Comparison of ENCODE assay signal across 1 cellular context in genomic region chr19:51799311-51799997, GRCh38.
A peak's percentile ranks its signal among the peaks of the same experiment; 100 is the strongest.
TF ChIP-seq lines count a peak whose summit lies in the region.

No MANE protein-coding gene starts in this region.

TF ChIP-seq in HepG2, 621 proteins besides CTCF, POLR2A, EP300 and RAD21:
- TF ChIP-seq ADNP (CRISPR knock-in tag; IDR thresholded peaks at IDR 0.05), result no peak
- 0 out of 2 replicates have a peak, but pooled peaks have one; percentile 35 for TF ChIP-seq MTF2 (CRISPR knock-in tag; IDR thresholded peaks at IDR 0.05; ENCODE audit: borderline replicate concordance)
- no peak for TF ChIP-seq PHF21A (CRISPR knock-in tag; IDR thresholded peaks at IDR 0.05)
- TF ChIP-seq MAFK (conservative IDR thresholded peaks at IDR 0.05 in 1 of 2, IDR thresholded peaks at IDR 0.05 in 1 of 2; ENCODE audit: low read length in 2 of 2), result 0 out of 4 replicates have a peak, but pooled peaks of 1 of the 2 experiments have one; percentile 15
- no peak for TF ChIP-seq FOXK1 (CRISPR knock-in tag; IDR thresholded peaks at IDR 0.05; ENCODE audit: borderline replicate concordance, low read depth)
- TF ChIP-seq FOSL2 (CRISPR knock-in tag; IDR thresholded peaks at IDR 0.05), result peak; percentile 84
- TF ChIP-seq, protein P1, sequence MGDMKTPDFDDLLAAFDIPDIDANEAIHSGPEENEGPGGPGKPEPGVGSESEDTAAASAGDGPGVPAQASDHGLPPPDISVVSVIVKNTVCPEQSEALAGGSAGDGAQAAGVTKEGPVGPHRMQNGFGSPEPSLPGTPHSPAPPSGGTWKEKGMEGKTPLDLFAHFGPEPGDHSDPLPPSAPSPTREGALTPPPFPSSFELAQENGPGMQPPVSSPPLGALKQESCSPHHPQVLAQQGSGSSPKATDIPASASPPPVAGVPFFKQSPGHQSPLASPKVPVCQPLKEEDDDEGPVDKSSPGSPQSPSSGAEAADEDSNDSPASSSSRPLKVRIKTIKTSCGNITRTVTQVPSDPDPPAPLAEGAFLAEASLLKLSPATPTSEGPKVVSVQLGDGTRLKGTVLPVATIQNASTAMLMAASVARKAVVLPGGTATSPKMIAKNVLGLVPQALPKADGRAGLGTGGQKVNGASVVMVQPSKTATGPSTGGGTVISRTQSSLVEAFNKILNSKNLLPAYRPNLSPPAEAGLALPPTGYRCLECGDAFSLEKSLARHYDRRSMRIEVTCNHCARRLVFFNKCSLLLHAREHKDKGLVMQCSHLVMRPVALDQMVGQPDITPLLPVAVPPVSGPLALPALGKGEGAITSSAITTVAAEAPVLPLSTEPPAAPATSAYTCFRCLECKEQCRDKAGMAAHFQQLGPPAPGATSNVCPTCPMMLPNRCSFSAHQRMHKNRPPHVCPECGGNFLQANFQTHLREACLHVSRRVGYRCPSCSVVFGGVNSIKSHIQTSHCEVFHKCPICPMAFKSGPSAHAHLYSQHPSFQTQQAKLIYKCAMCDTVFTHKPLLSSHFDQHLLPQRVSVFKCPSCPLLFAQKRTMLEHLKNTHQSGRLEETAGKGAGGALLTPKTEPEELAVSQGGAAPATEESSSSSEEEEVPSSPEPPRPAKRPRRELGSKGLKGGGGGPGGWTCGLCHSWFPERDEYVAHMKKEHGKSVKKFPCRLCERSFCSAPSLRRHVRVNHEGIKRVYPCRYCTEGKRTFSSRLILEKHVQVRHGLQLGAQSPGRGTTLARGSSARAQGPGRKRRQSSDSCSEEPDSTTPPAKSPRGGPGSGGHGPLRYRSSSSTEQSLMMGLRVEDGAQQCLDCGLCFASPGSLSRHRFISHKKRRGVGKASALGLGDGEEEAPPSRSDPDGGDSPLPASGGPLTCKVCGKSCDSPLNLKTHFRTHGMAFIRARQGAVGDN (CRISPR knock-in tag; IDR thresholded peaks at IDR 0.05), result peak; percentile 28
- 0 out of 2 replicates have a peak, but pooled peaks have one; percentile 41 for TF ChIP-seq ZNF20 (CRISPR knock-in tag; IDR thresholded peaks at IDR 0.05)
